Comparison of ENCODE assay signal across 8 cellular contexts in genomic region chr6:28137458-28138020, GRCh38. TPM values are rescaled to one million over a fixed set of nuclear protein-coding genes. Genes with fewer than 3 reads are reported as not detected.
DNase-seq lines count a peak whose midpoint lies in the region; ATAC-seq and TF ChIP-seq lines count a peak whose summit lies in the region.

No MANE protein-coding gene starts in this region.

- peak overlapping the region; percentile 82 for H3K27ac ChIP-seq in SK-N-MC
- H3K27ac ChIP-seq in caudate nucleus (ENCODE audit: low read depth, low read length): peak overlapping the region; percentile 94
- H3K27ac ChIP-seq in right lobe of liver: peak overlapping the region; percentile 82 to 85 (median 85)
- H3K27ac ChIP-seq in thoracic aorta: peak overlapping the region; percentile 97

- intact Hi-C loops in right lobe of liver (cut with DNase I): loop anchor here in 1 of 2 donors (10.0 kb wide), 1 partner anchor 227 kb away; no protein-coding TSS in a partner anchor

- TF ChIP-seq CTCF in GM12865 (IDR thresholded peaks at IDR 0.05; ENCODE audit: insufficient read depth, low read depth, low read length, missing control alignments): no peak
- no peak for TF ChIP-seq CTCF in right lobe of liver (IDR thresholded peaks at IDR 0.05)
- TF ChIP-seq CTCF in thoracic aorta (IDR thresholded peaks at IDR 0.05): no peak

- H3K27me3 ChIP-seq in right lobe of liver: no peaks in the 10 kb centered on the region
- H3K27me3 ChIP-seq in thoracic aorta (replicated peaks; ENCODE audit: insufficient read depth): no peaks in the 10 kb centered on the region

- peaks cover 0 to 12% (median 4%) of the 10 kb centered on the region in 4 donors for H3K4me1 ChIP-seq in right lobe of liver
- peaks cover 12 to 19% of the 10 kb centered on the region in 2 donors for H3K4me1 ChIP-seq in thoracic aorta (ENCODE audit: control insufficient read depth in 1 of 2, low read depth in 2 of 2)

- peak overlapping the region; percentile 93 for H3K9ac ChIP-seq in SK-N-MC (ENCODE audit: insufficient read length)

- TF ChIP-seq POLR2A in right lobe of liver (IDR thresholded peaks at IDR 0.05): no peak

- peak overlapping the region; percentile 81 for H3K4me3 ChIP-seq in GM12865 (ENCODE audit: low read depth, low read length)
- peak overlapping the region; percentile 88 for H3K4me3 ChIP-seq in SK-N-MC
- peak overlapping the region; percentile 63 to 84 (median 81) for H3K4me3 ChIP-seq in right lobe of liver
- H3K4me3 ChIP-seq in thoracic aorta: peak overlapping the region; percentile 98

- H3K9me3 ChIP-seq in SK-N-MC (ENCODE audit: low read depth, low read length) (no peaks in the 10 kb centered on the region), right lobe of liver (no peaks in the 10 kb centered on the region), thoracic aorta (no peaks in the 10 kb centered on the region)

- ATAC-seq in HG02870 (IDR thresholded peaks at IDR 0.05; ENCODE audit: unreplicated experiment): peak; percentile 37
- ATAC-seq in right lobe of liver: peak in 2 of 4 donors; percentile 4 to 7
- no peak for ATAC-seq in thoracic aorta (ENCODE audit: insufficient number of reproducible peaks, low FRiP score, low read depth)

- DNase-seq in GM12865 (ENCODE audit: low read depth): peak; percentile 74
- no peak for DNase-seq in SK-N-MC (ENCODE audit: low read depth, low spot score)
- DNase-seq in caudate nucleus (lab: John Stamatoyannopoulos, UW): peak in 8 of 61 donors; percentile 3 to 28 (median 12)
- DNase-seq in right lobe of liver: no peak
- DNase-seq in thoracic aorta (ENCODE audit: low spot score): no peak
- no peak for DNase-seq in NCI-H1694 (lab: John Stamatoyannopoulos, UW)
- no peak for DNase-seq in NCI-H2107 (lab: John Stamatoyannopoulos, UW)

- H3K36me3 ChIP-seq in SK-N-MC (ENCODE audit: insufficient read depth, low read length): peaks cover 14% of the 10 kb centered on the region
- no peaks in the 10 kb centered on the region for H3K36me3 ChIP-seq in right lobe of liver
- no peaks in the 10 kb centered on the region for H3K36me3 ChIP-seq in thoracic aorta

- 1% methylated on average over 7 of the region's 7 CpGs for WGBS in right lobe of liver (ENCODE audit: insufficient coverage, low coverage, low lambda C conversion rate, missing lambda C conversion rate)

RNA-seq across cellular contexts. Expression of gene ZKSCAN8, which starts 4.1 kb away (rescaled TPM):
- total RNA-seq in right lobe of liver (1 to 10 TPM; 5.4 to 7.2 (median 6.8) TPM), thoracic aorta (10 to 100 TPM; 19.2 to 36.2 TPM)

RNA-seq across cellular contexts. Expression of gene ZSCAN16, which starts 13.1 kb away (rescaled TPM):
- total RNA-seq in right lobe of liver (1 to 10 TPM; 1.5 to 2.0 (median 1.7) TPM), thoracic aorta (1 to 10 TPM in 1 of 2 donors, under 1 TPM in 1; 0.81 to 2.5 TPM)

RNA-seq across cellular contexts. Expression of gene ZNF165, which starts 57.2 kb away (rescaled TPM):
- total RNA-seq in right lobe of liver: 1 to 10 TPM in 3 of 6 experiments, under 1 TPM in 3; 0.24 to 3.0 (median 0.95) TPM
- total RNA-seq in thoracic aorta: under 1 TPM in 1 of 2 donors, not detected in 1; 0.56 TPM
